In genomic region chr18:52869349-52869923, GRCh38 we compare ENCODE assay signal across 19 cellular contexts.
DNase-seq lines count a peak whose midpoint lies in the region; ATAC-seq, FAIRE-seq and TF ChIP-seq lines count a peak whose summit lies in the region.
"Had no signal": no experiment of that assay in that cellular context is flagged by ENCODE, and none has a peak within 500 bp of the region (broad histone marks: within the 10 kb centered on the region; RNA-seq: fewer than 3 reads in every experiment).

No MANE protein-coding gene starts in this region.

- H3K4me2 ChIP-seq in HepG2 (ENCODE audit: low read depth, low read length), result no peak overlapping the region
- H3K4me2 ChIP-seq: BLaER1 had no signal

- H3K27ac ChIP-seq in right lobe of liver (no peak overlapping the region), HepG2 (ENCODE audit: extremely low read length, insufficient read depth, low read length) (no peak overlapping the region), lower lobe of right lung (no peak overlapping the region), upper lobe of right lung (no peak overlapping the region)
- H3K27ac ChIP-seq: BLaER1 had no signal

- in situ Hi-C loops in HepG2 (cut with HindIII; ENCODE audit: extremely low pct_ligation_motif_present, low pct_unique_long_range_greater_than_20kb), result loop anchor here (25.0 kb wide), 1 partner anchor 107 kb away; no protein-coding TSS in a partner anchor

- no peak for TF ChIP-seq EP300 in HepG2 (IDR thresholded peaks at IDR 0.05; ENCODE audit: low read depth in 2 of 2, low read length in 2 of 2)
- TF ChIP-seq EP300 in HepG2 (CRISPR knock-in tag; IDR thresholded peaks at IDR 0.05; ENCODE audit: borderline replicate concordance), result no peak

- no peak for FAIRE-seq in HepG2 (lab: Jason Lieb, UNC)
- FAIRE-seq: GM12878 had no signal

- H3K4me1 ChIP-seq in right lobe of liver, result no peaks in the 10 kb centered on the region
- no peaks in the 10 kb centered on the region for H3K4me1 ChIP-seq in HepG2 (ENCODE audit: insufficient read depth, low read length)
- H3K4me1 ChIP-seq in lower lobe of right lung, result no peaks in the 10 kb centered on the region
- H3K4me1 ChIP-seq in upper lobe of right lung, result no peaks in the 10 kb centered on the region

- no peaks in the 10 kb centered on the region for H3K36me3 Mint-ChIP-seq in activated CD4-positive, alpha-beta T cell treated with anti-CD3 and anti-CD28 coated beads, Interleukin-2, amount 10 ng/mL, durations not matched to agents 7 days and 5 days (ENCODE audit: low read depth)
- H3K36me3 Mint-ChIP-seq: CD14-positive monocyte; CD4-positive, alpha-beta memory T cell had no signal

- no peaks in the 10 kb centered on the region for H3K27me3 Mint-ChIP-seq in activated CD4-positive, alpha-beta T cell treated with anti-CD3 and anti-CD28 coated beads, Interleukin-2, amount 10 ng/mL, durations not matched to agents 7 days and 5 days
- H3K27me3 Mint-ChIP-seq: CD4-positive, alpha-beta memory T cell had no signal

- no peaks in the 10 kb centered on the region for H3K27me3 ChIP-seq in right lobe of liver
- no peaks in the 10 kb centered on the region for H3K27me3 ChIP-seq in HepG2 (ENCODE audit: control insufficient read depth in 1 of 2, insufficient read depth in 2 of 2, low read length in 2 of 2)
- H3K27me3 ChIP-seq in lower lobe of right lung (ENCODE audit: low read depth), result no peaks in the 10 kb centered on the region
- no peaks in the 10 kb centered on the region for H3K27me3 ChIP-seq in upper lobe of right lung
- H3K27me3 ChIP-seq: BLaER1 had no signal

- no peak overlapping the region for H2AFZ ChIP-seq in HepG2 (ENCODE audit: low read length)

- H3K4me3 ChIP-seq in right lobe of liver (no peak overlapping the region), HepG2 (replicated peaks in 1 of 3; ENCODE audit: insufficient read depth in 1 of 3, low read depth in 2 of 3, low read length in 3 of 3) (no peak overlapping the region), lower lobe of right lung (no peak overlapping the region), upper lobe of right lung (no peak overlapping the region)
- H3K4me3 ChIP-seq: BLaER1, GM12878 had no signal

- TF ChIP-seq CTCF in right lobe of liver (IDR thresholded peaks at IDR 0.05) (no peak), HepG2 (CRISPR knock-in tag; IDR thresholded peaks at IDR 0.05) (no peak), lower lobe of right lung (IDR thresholded peaks at IDR 0.05) (no peak), upper lobe of right lung (IDR thresholded peaks at IDR 0.05) (no peak)

- CTCF ChIA-PET in HepG2 (lab: Yijun Ruan, JAX; ENCODE audit: low intra/inter-chr PET ratio, low total read pairs), result no interaction called here
- CTCF ChIA-PET in activated CD4-positive, alpha-beta T cell treated with anti-CD3 and anti-CD28 coated beads, Interleukin-2, amount 10 ng/mL, durations not matched to agents 7 days and 5 days (lab: Charles Lee), result no interaction called here

- no peaks in the 10 kb centered on the region for H3K79me2 ChIP-seq in HepG2 (ENCODE audit: insufficient read depth, low read length)

- H3K9me3 ChIP-seq in right lobe of liver (no peaks in the 10 kb centered on the region), HepG2 (ENCODE audit: low read length) (peaks cover 47% of the 10 kb centered on the region), lower lobe of right lung (no peaks in the 10 kb centered on the region), upper lobe of right lung (no peaks in the 10 kb centered on the region)

- BruUV-seq in HepG2 (replicated peaks; lab: Mats Ljungman, UMichigan), result no TSS peak

- no peak for TF ChIP-seq POLR2A in right lobe of liver (IDR thresholded peaks at IDR 0.05)
- no peak for TF ChIP-seq POLR2A in HepG2 (IDR thresholded peaks at IDR 0.05; ENCODE audit: insufficient read depth in 1 of 2, low read depth in 2 of 2, low read length in 2 of 2)

- H4K20me1 ChIP-seq in HepG2 (ENCODE audit: insufficient read depth, low read length), result no peaks in the 10 kb centered on the region
- H4K20me1 ChIP-seq: BLaER1 had no signal

- ATAC-seq in right lobe of liver, result peak in 3 of 4 donors; percentile 9 to 67 (median 49)
- ATAC-seq in HepG2, result no peak
- peak in 1 of 2 donors; percentile 32 for ATAC-seq in lower lobe of right lung
- ATAC-seq in upper lobe of right lung, result peak; percentile 41
- ATAC-seq: GM12878 had no signal

- H3K9me3 Mint-ChIP-seq in activated CD4-positive, alpha-beta T cell treated with anti-CD3 and anti-CD28 coated beads, Interleukin-2, amount 10 ng/mL, durations not matched to agents 7 days and 5 days, result peaks cover 3% of the 10 kb centered on the region
- H3K9me3 Mint-ChIP-seq: H9 had no signal

- DNase-seq in right lobe of liver (peak in 1 of 3 donors; percentile 78), HepG2 (ENCODE audit: low spot score) (no peak), lower lobe of right lung (peak; percentile 24), upper lobe of right lung (no peak), DMS 273 (lab: John Stamatoyannopoulos, UW; ENCODE audit: unreplicated experiment) (no peak), NCI-H524 (lab: John Stamatoyannopoulos, UW) (no peak)
- no peak for DNase-seq in activated CD4-positive, alpha-beta T cell treated with anti-CD3 and anti-CD28 coated beads, Interleukin-2, amount 10 ng/mL, durations not matched to agents 7 days and 5 days
- DNase-seq: 8988T; Calu3; CD4-positive, alpha-beta memory T cell; DMS 273 treated with DMSO at 0.1 percent for 48 hours; DND-41; EL; GOT3; IMR-90 had no signal

- WGBS in right lobe of liver (ENCODE audit: insufficient coverage, low coverage, low lambda C conversion rate, missing lambda C conversion rate), result no CpG with 5 or more reads among the region's 9 CpGs
- WGBS in HepG2 (ENCODE audit: low lambda C conversion rate), result 0% methylated on average over 2 of the region's 9 CpGs

- no peak overlapping the region for H3K4me3 Mint-ChIP-seq in activated CD4-positive, alpha-beta T cell treated with anti-CD3 and anti-CD28 coated beads, Interleukin-2, amount 10 ng/mL, durations not matched to agents 7 days and 5 days
- H3K4me3 Mint-ChIP-seq: CD14-positive monocyte; CD4-positive, alpha-beta memory T cell; H9 had no signal

- H3K9ac ChIP-seq in HepG2 (ENCODE audit: insufficient read depth, low read depth, low read length), result no peak overlapping the region
- H3K9ac ChIP-seq: BLaER1 had no signal

- intact Hi-C loops in right lobe of liver (cut with DNase I), result no loop called here
- intact Hi-C loops in HepG2 (cut with micrococcal nuclease; ENCODE audit: unreplicated experiment), result no loop called here
- intact Hi-C loops in lower lobe of right lung (cut with DNase I), result no loop called here
- intact Hi-C loops in upper lobe of right lung (cut with DNase I), result no loop called here

- TF ChIP-seq RAD21 in HepG2 (CRISPR knock-in tag; IDR thresholded peaks at IDR 0.05), result no peak

- POLR2A ChIA-PET in HepG2 (lab: Yijun Ruan, JAX), result no interaction called here
- POLR2A ChIA-PET in activated CD4-positive, alpha-beta T cell treated with anti-CD3 and anti-CD28 coated beads, Interleukin-2, amount 10 ng/mL, durations not matched to agents 7 days and 5 days (lab: Charles Lee), result no interaction called here

- H3K36me3 ChIP-seq in right lobe of liver, result no peaks in the 10 kb centered on the region
- no peaks in the 10 kb centered on the region for H3K36me3 ChIP-seq in HepG2 (replicated peaks in 1 of 2; ENCODE audit: control insufficient read depth in 1 of 2, insufficient read depth in 2 of 2, low read length in 2 of 2)
- no peaks in the 10 kb centered on the region for H3K36me3 ChIP-seq in lower lobe of right lung
- no peaks in the 10 kb centered on the region for H3K36me3 ChIP-seq in upper lobe of right lung
- H3K36me3 ChIP-seq: BLaER1 had no signal

- no peak overlapping the region for H3K27ac Mint-ChIP-seq in activated CD4-positive, alpha-beta T cell treated with anti-CD3 and anti-CD28 coated beads, Interleukin-2, amount 10 ng/mL, durations not matched to agents 7 days and 5 days
- H3K27ac Mint-ChIP-seq: CD14-positive monocyte; CD4-positive, alpha-beta memory T cell; H9 had no signal

- no peaks in the 10 kb centered on the region for H3K4me1 Mint-ChIP-seq in activated CD4-positive, alpha-beta T cell treated with anti-CD3 and anti-CD28 coated beads, Interleukin-2, amount 10 ng/mL, durations not matched to agents 7 days and 5 days
- H3K4me1 Mint-ChIP-seq: CD14-positive monocyte; CD4-positive, alpha-beta memory T cell had no signal

TF ChIP-seq in HepG2, 621 proteins besides CTCF, POLR2A, EP300 and RAD21 (continues in another document):
- TF ChIP-seq FOXA3 (CRISPR knock-in tag; IDR thresholded peaks at IDR 0.05) (no peak), MTF1 (CRISPR knock-in tag; IDR thresholded peaks at IDR 0.05) (no peak), MIER3 (CRISPR knock-in tag; IDR thresholded peaks at IDR 0.05; ENCODE audit: borderline replicate concordance) (no peak), DPF2 (CRISPR knock-in tag; IDR thresholded peaks at IDR 0.05; ENCODE audit: borderline replicate concordance, low read depth) (no peak), ZNF180 (CRISPR knock-in tag; IDR thresholded peaks at IDR 0.05; ENCODE audit: borderline replicate concordance, low read depth) (no peak), PAF1 (CRISPR knock-in tag; IDR thresholded peaks at IDR 0.05) (no peak), ZNF816 (CRISPR knock-in tag; IDR thresholded peaks at IDR 0.05; ENCODE audit: borderline replicate concordance) (no peak), ZNF383 (CRISPR knock-in tag; IDR thresholded peaks at IDR 0.05; ENCODE audit: borderline replicate concordance) (no peak), POLR2AphosphoS2 (IDR thresholded peaks at IDR 0.05; ENCODE audit: low read depth, low read length) (no peak), ZBTB26 (CRISPR knock-in tag; IDR thresholded peaks at IDR 0.05; ENCODE audit: borderline replicate concordance) (no peak), SAP130 (CRISPR knock-in tag; IDR thresholded peaks at IDR 0.05; ENCODE audit: low read depth) (no peak)
